28 cellular contexts compared by ENCODE assay signal in genomic region chr22:29065468-29066190, GRCh38. TPM values are rescaled to one million over a fixed set of nuclear protein-coding genes. Genes with fewer than 3 reads are reported as not detected.
"Had no signal": no experiment of that assay in that cellular context is flagged by ENCODE, and none has a peak within 500 bp of the region (broad histone marks: within the 10 kb centered on the region; RNA-seq: fewer than 3 reads in every experiment).

No MANE protein-coding gene starts in this region.

- H2AFZ ChIP-seq: hepatocyte had no signal

- DNase-seq: activated CD4-positive, alpha-beta memory T cell treated with anti-CD3 and anti-CD28 coated beads, Interleukin-2, amount 10 ng/mL, durations not matched to agents 7 days and 5 days; activated CD4-positive, alpha-beta T cell treated with anti-CD3 and anti-CD28 coated beads for 48 hours; activated CD4-positive, CD25-positive, alpha-beta regulatory T cell; activated T-cell treated with anti-CD3 and anti-CD28 coated beads for 4 hours; amniotic stem cell; colonic mucosa; dorsolateral prefrontal cortex; effector memory CD8-positive, alpha-beta T cell; glutamatergic neuron; immature natural killer cell; kidney glomerular epithelial cell; left ventricle myocardium inferior; mammary epithelial cell; ovary; stimulated activated CD4-positive, alpha-beta T cell treated with anti-CD3 and anti-CD28 coated beads, Interleukin-4, amount 100 ng/mL, for 1 hour; T-helper 9 cell; testis; trophoblast cell; uterus had no signal

- H3K27ac Mint-ChIP-seq: activated CD4-positive, alpha-beta memory T cell treated with anti-CD3 and anti-CD28 coated beads, Interleukin-2, amount 10 ng/mL, durations not matched to agents 7 days and 5 days; activated naive CD8-positive, alpha-beta T cell; effector memory CD8-positive, alpha-beta T cell; immature natural killer cell; mesothelial cell of epicardium; natural killer cell treated with Interleukin-12 subunit alpha and Interleukin-12 subunit beta and Interleukin-15 and Interleukin-18, amount 100 ng/mL, for 72 hours had no signal

- ATAC-seq: effector memory CD8-positive, alpha-beta T cell; natural killer cell treated with Interleukin-12 subunit alpha and Interleukin-12 subunit beta and Interleukin-15 and Interleukin-18, amount 100 ng/mL, for 72 hours had no signal

- H3K4me3 Mint-ChIP-seq: activated CD4-positive, alpha-beta memory T cell treated with anti-CD3 and anti-CD28 coated beads, Interleukin-2, amount 10 ng/mL, durations not matched to agents 7 days and 5 days; activated naive CD8-positive, alpha-beta T cell; effector memory CD8-positive, alpha-beta T cell; immature natural killer cell; mesothelial cell of epicardium; natural killer cell treated with Interleukin-12 subunit alpha and Interleukin-12 subunit beta and Interleukin-15 and Interleukin-18, amount 100 ng/mL, for 72 hours had no signal

- H3K36me3 Mint-ChIP-seq: activated naive CD8-positive, alpha-beta T cell; immature natural killer cell; mesothelial cell of epicardium; natural killer cell treated with Interleukin-12 subunit alpha and Interleukin-12 subunit beta and Interleukin-15 and Interleukin-18, amount 100 ng/mL, for 72 hours had no signal

- H3K4me2 ChIP-seq: hepatocyte had no signal

- H3K36me3 ChIP-seq: breast epithelium, colonic mucosa, esophagus muscularis mucosa, left ventricle myocardium inferior, ovary, prostate gland, uterus had no signal

- H3K9me3 Mint-ChIP-seq: activated CD4-positive, alpha-beta memory T cell treated with anti-CD3 and anti-CD28 coated beads, Interleukin-2, amount 10 ng/mL, durations not matched to agents 7 days and 5 days; effector memory CD8-positive, alpha-beta T cell; immature natural killer cell; mesothelial cell of epicardium; natural killer cell treated with Interleukin-12 subunit alpha and Interleukin-12 subunit beta and Interleukin-15 and Interleukin-18, amount 100 ng/mL, for 72 hours had no signal

- H3K27ac ChIP-seq: breast epithelium, colonic mucosa, dorsolateral prefrontal cortex, esophagus muscularis mucosa, hepatocyte, left ventricle myocardium inferior, ovary, prostate gland, testis, uterus had no signal

- H3K27me3 ChIP-seq: breast epithelium, colonic mucosa, dorsolateral prefrontal cortex, hepatocyte, ovary, testis, uterus had no signal

- H3K4me1 ChIP-seq: breast epithelium, colonic mucosa, esophagus muscularis mucosa, prostate gland, testis, uterus had no signal

- FAIRE-seq: endothelial cell of umbilical vein, frontal cortex had no signal

- H3K9me3 ChIP-seq: breast epithelium, colonic mucosa, esophagus muscularis mucosa, left ventricle myocardium inferior, ovary, prostate gland, testis, uterus had no signal

- H3K4me3 ChIP-seq: breast epithelium, colonic mucosa, dorsolateral prefrontal cortex, esophagus muscularis mucosa, hepatocyte, left ventricle myocardium inferior, ovary, prostate gland, testis, uterus had no signal

- H3K79me2 ChIP-seq: hepatocyte had no signal

RNA-seq across cellular contexts. Expression of gene C22orf31, which starts 4.0 kb away (rescaled TPM):
- total RNA-seq: activated CD4-positive, alpha-beta memory T cell treated with anti-CD3 and anti-CD28 coated beads, Interleukin-2, amount 10 ng/mL, durations not matched to agents 7 days and 5 days; endothelial cell of umbilical vein; esophagus muscularis mucosa; hepatocyte; mammary epithelial cell; natural killer cell treated with Interleukin-12 subunit alpha and Interleukin-12 subunit beta and Interleukin-15 and Interleukin-18, amount 100 ng/mL, for 72 hours; uterus had no signal
- polyA plus RNA-seq: endothelial cell of umbilical vein, hepatocyte, immature natural killer cell, mammary epithelial cell had no signal

RNA-seq across cellular contexts. Expression of gene KREMEN1, which starts 7.2 kb away (rescaled TPM):
- total RNA-seq: activated CD4-positive, alpha-beta memory T cell treated with anti-CD3 and anti-CD28 coated beads, Interleukin-2, amount 10 ng/mL, durations not matched to agents 7 days and 5 days had no signal
- polyA plus RNA-seq: immature natural killer cell had no signal
